In the genomic region with DNA sequence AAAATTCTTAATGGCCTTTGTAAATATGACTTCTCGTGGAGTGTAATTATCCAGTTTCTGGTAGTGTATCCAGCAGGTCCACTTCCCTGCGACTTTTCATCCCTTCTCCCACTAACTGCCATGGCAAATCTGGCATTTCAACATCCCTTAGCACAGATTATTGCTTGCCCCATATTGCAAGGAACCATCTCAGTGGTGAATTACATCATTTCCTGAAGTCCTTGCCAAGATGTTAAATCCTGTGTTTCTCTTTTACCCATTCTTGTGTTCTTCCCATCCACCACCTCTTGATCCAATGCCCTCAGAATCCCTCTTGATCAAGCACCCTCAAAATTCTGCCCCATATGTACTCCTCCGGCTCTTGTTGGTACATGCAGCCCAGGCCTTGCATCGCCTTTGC, we compare ENCODE assay signal across 14 cellular contexts.
"Had no signal": no experiment of that assay in that cellular context is flagged by ENCODE, and none has a peak within 500 bp of the region (broad histone marks: within the 10 kb centered on the region; RNA-seq: fewer than 3 reads in every experiment).

No MANE protein-coding gene starts in this region.

- H3K36me3 ChIP-seq: gastrocnemius medialis, heart right ventricle, left ventricle myocardium inferior, sigmoid colon, upper lobe of right lung had no signal

- H3K36me3 Mint-ChIP-seq: memory B cell had no signal

- H3K27ac Mint-ChIP-seq: activated CD4-positive, alpha-beta memory T cell treated with anti-CD3 and anti-CD28 coated beads, Interleukin-2, amount 10 ng/mL, durations not matched to agents 7 days and 5 days; activated T-cell treated with anti-CD3 and anti-CD28 coated beads, Interleukin-2, amount 50 U/mL, for 72 hours; memory B cell; nephron progenitor cell had no signal

- H3K27ac ChIP-seq: gastrocnemius medialis, heart right ventricle, left ventricle myocardium inferior, sigmoid colon, upper lobe of right lung had no signal

- H3K27me3 ChIP-seq: gastrocnemius medialis, sigmoid colon, upper lobe of right lung had no signal

- DNase-seq: activated CD4-positive, alpha-beta memory T cell treated with anti-CD3 and anti-CD28 coated beads, Interleukin-2, amount 10 ng/mL, durations not matched to agents 7 days and 5 days; activated CD4-positive, CD25-positive, alpha-beta regulatory T cell treated with anti-CD3 and anti-CD28 coated beads, Interleukin-2, amount 50 U/mL, for 72 hours; activated T-cell treated with anti-CD3 and anti-CD28 coated beads, Interleukin-2, amount 50 U/mL, for 72 hours; erythroblast; left ventricle myocardium inferior; nephron progenitor cell; sigmoid colon; stimulated activated CD4-positive, alpha-beta T cell treated with anti-CD3 and anti-CD28 coated beads, Interleukin-4, amount 100 ng/mL, for 1 hour; stimulated activated CD8-positive, alpha-beta memory T cell treated with anti-CD3 and anti-CD28 coated beads, Interleukin-4, amount 100 ng/mL, for 48 hours; stimulated activated naive CD8-positive, alpha-beta T cell treated with anti-CD3 and anti-CD28 coated beads, Interleukin-15, Interleukin-2, amounts not matched to agents 100 U/mL and 50 U/mL, for 24 hours; upper lobe of right lung had no signal

- H3K9me3 Mint-ChIP-seq: activated CD4-positive, alpha-beta memory T cell treated with anti-CD3 and anti-CD28 coated beads, Interleukin-2, amount 10 ng/mL, durations not matched to agents 7 days and 5 days; activated T-cell treated with anti-CD3 and anti-CD28 coated beads, Interleukin-2, amount 50 U/mL, for 72 hours; memory B cell had no signal

- ATAC-seq: activated T-cell treated with anti-CD3 and anti-CD28 coated beads, Interleukin-2, amount 50 U/mL, for 72 hours; stimulated activated naive CD8-positive, alpha-beta T cell treated with anti-CD3 and anti-CD28 coated beads, Interleukin-15, Interleukin-2, amounts not matched to agents 100 U/mL and 50 U/mL, for 24 hours; upper lobe of right lung had no signal

- H3K4me3 ChIP-seq: gastrocnemius medialis, heart right ventricle, left ventricle myocardium inferior, sigmoid colon, upper lobe of right lung had no signal
